In the genomic region with DNA sequence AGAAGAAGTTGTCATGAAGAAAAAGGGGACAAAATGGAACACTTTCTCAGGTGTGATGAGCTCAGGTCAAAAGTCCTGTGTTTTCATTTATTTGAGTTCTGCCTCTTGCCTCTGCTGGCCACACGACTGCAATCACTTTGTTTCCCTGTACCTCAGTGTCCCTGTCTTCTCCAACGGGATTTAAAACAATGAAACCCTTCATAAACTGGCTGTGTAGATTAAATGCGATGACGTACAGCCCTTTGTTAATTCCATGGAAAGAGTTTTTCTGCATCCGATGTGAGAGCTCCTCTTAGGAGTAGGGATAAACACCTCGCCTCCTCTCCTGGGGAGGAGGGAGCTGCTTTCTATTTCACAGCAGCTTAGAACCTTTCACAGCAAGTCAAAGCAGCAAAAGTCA, we compare ENCODE assay signal across 22 cellular contexts. TPM values are rescaled to one million over a fixed set of nuclear protein-coding genes. Genes with fewer than 3 reads are reported as not detected.
DNase-seq lines count a peak whose midpoint lies in the region; ATAC-seq, FAIRE-seq and TF ChIP-seq lines count a peak whose summit lies in the region.
"Had no signal": no experiment of that assay in that cellular context is flagged by ENCODE, and none has a peak within 500 bp of the region (broad histone marks: within the 10 kb centered on the region; RNA-seq: fewer than 3 reads in every experiment).

No MANE protein-coding gene starts in this region.

- no peaks in the 10 kb centered on the region for H3K27me3 ChIP-seq in MM.1S (replicated peaks; ENCODE audit: insufficient read depth, low read length)
- no peaks in the 10 kb centered on the region for H3K27me3 ChIP-seq in endothelial cell of umbilical vein (ENCODE audit: control insufficient read depth in 2 of 2, insufficient read depth in 2 of 2, low read length in 2 of 2)
- no peaks in the 10 kb centered on the region for H3K27me3 ChIP-seq in right lobe of liver
- no peaks in the 10 kb centered on the region for H3K27me3 ChIP-seq in prostate gland (replicated peaks; ENCODE audit: insufficient read depth)

- no peak for TF ChIP-seq CTCF in MM.1S (IDR thresholded peaks at IDR 0.05; ENCODE audit: low read length)
- TF ChIP-seq CTCF in endothelial cell of umbilical vein (IDR thresholded peaks at IDR 0.05; ENCODE audit: extremely low read depth in 1 of 2, insufficient read depth in 1 of 2, low read depth in 1 of 2, low read length in 2 of 2) = no peak
- no peak for TF ChIP-seq CTCF in right lobe of liver (IDR thresholded peaks at IDR 0.05)
- TF ChIP-seq CTCF in progenitor cell of endocrine pancreas (IDR thresholded peaks at IDR 0.05; ENCODE audit: unreplicated experiment) = no peak
- TF ChIP-seq CTCF in prostate gland (IDR thresholded peaks at IDR 0.05) = no peak

- peaks cover 37% of the 10 kb centered on the region for H3K4me1 Mint-ChIP-seq in progenitor cell of endocrine pancreas (ENCODE audit: low read depth)
- H3K4me1 Mint-ChIP-seq: CD8-positive, alpha-beta memory T cell had no signal

- H3K4me2 ChIP-seq in MM.1S (ENCODE audit: low read depth, low read length) = no peak overlapping the region
- peak overlapping the region; percentile 65 for H3K4me2 ChIP-seq in endothelial cell of umbilical vein (ENCODE audit: insufficient read depth, low read length)

- no peak overlapping the region for H3K4me3 Mint-ChIP-seq in progenitor cell of endocrine pancreas (ENCODE audit: low read depth)
- H3K4me3 Mint-ChIP-seq: CD8-positive, alpha-beta memory T cell had no signal

- H3K36me3 ChIP-seq in MM.1S (replicated peaks; ENCODE audit: insufficient read depth, low read length) (no peaks in the 10 kb centered on the region), endothelial cell of umbilical vein (ENCODE audit: control insufficient read depth in 2 of 2, extremely low read depth in 1 of 2, insufficient read depth in 2 of 2, low read length in 2 of 2) (no peaks in the 10 kb centered on the region), right lobe of liver (no peaks in the 10 kb centered on the region), prostate gland (no peaks in the 10 kb centered on the region)

- POLR2A ChIA-PET in endothelial cell of umbilical vein (lab: Charles Lee) = no interaction called here

- H3K4me1 ChIP-seq in MM.1S (ENCODE audit: low read length) (no peaks in the 10 kb centered on the region), endothelial cell of umbilical vein (ENCODE audit: control insufficient read depth, extremely low read depth, insufficient read depth, low read length) (peaks cover 30% of the 10 kb centered on the region), right lobe of liver (peaks cover 0 to 27% (median 10%) of the 10 kb centered on the region in 4 donors), prostate gland (replicated peaks) (no peaks in the 10 kb centered on the region)

- peak overlapping the region; percentile 75 for H3K27ac Mint-ChIP-seq in progenitor cell of endocrine pancreas
- H3K27ac Mint-ChIP-seq: CD8-positive, alpha-beta memory T cell had no signal

- H3K9me3 ChIP-seq in MM.1S (replicated peaks; ENCODE audit: insufficient read depth, low read length) (no peaks in the 10 kb centered on the region), endothelial cell of umbilical vein (replicated peaks; ENCODE audit: control insufficient read depth, insufficient read depth, low read length) (no peaks in the 10 kb centered on the region), right lobe of liver (no peaks in the 10 kb centered on the region), prostate gland (no peaks in the 10 kb centered on the region)

- H2AFZ ChIP-seq in MM.1S (ENCODE audit: low read length) = peak overlapping the region; percentile 18; the same call in 1 of the 2 replicates
- peak overlapping the region; percentile 57 for H2AFZ ChIP-seq in endothelial cell of umbilical vein (ENCODE audit: low read depth, low read length)

- ATAC-seq in right lobe of liver = peak; percentile 1 to 16 (median 3)
- ATAC-seq in GM19452 (IDR thresholded peaks at IDR 0.05; ENCODE audit: unreplicated experiment) = no peak

- no peak for DNase-seq in MM.1S
- peak; percentile 85 for DNase-seq in endothelial cell of umbilical vein (ENCODE audit: low read depth, low spot score)
- DNase-seq in right lobe of liver = no peak
- DNase-seq in progenitor cell of endocrine pancreas (ENCODE audit: low spot score, unreplicated experiment) = no peak
- DNase-seq in prostate gland (ENCODE audit: low spot score) = no peak
- no peak for DNase-seq in effector CD4-positive, alpha-beta T cell
- DNase-seq: 8988T; CD8-positive, alpha-beta memory T cell; GOT3; HCEC 1CT; KG1; NCI-H1092 treated with DMSO at 0.1 percent for 48 hours; NCI-H1436 treated with DMSO at 0.1 percent for 48 hours; NCI-H1930 had no signal

- no TSS peak for BruUV-seq in endothelial cell of umbilical vein (replicated peaks; lab: Mats Ljungman, UMichigan)

- no peaks in the 10 kb centered on the region for H3F3A ChIP-seq in MM.1S (ENCODE audit: insufficient read depth, low read length)

- TF ChIP-seq POLR2A in endothelial cell of umbilical vein (IDR thresholded peaks at IDR 0.05; ENCODE audit: low read depth, low read length) (no peak), right lobe of liver (IDR thresholded peaks at IDR 0.05) (no peak), prostate gland (IDR thresholded peaks at IDR 0.05) (no peak)

- no peaks in the 10 kb centered on the region for H3K9me3 Mint-ChIP-seq in progenitor cell of endocrine pancreas (ENCODE audit: low read depth)

- no peaks in the 10 kb centered on the region for H3K27me3 Mint-ChIP-seq in progenitor cell of endocrine pancreas

- H3K9me2 ChIP-seq in MM.1S (replicated peaks; ENCODE audit: insufficient read depth, low read length) = no peaks in the 10 kb centered on the region

- H3K9ac ChIP-seq in MM.1S (ENCODE audit: low read length) (no peak overlapping the region), endothelial cell of umbilical vein (replicated peaks; ENCODE audit: extremely low read depth, insufficient read depth, low read length) (peak overlapping the region; percentile 65)

- no peak for FAIRE-seq in endothelial cell of umbilical vein (lab: Jason Lieb, UNC)
- FAIRE-seq: G401.6, GM12892 had no signal

- no peaks in the 10 kb centered on the region for H3K79me2 ChIP-seq in MM.1S (ENCODE audit: low read length)
- no peaks in the 10 kb centered on the region for H3K79me2 ChIP-seq in endothelial cell of umbilical vein (ENCODE audit: control insufficient read depth, insufficient read depth, low read length)

- H3K9me1 ChIP-seq in endothelial cell of umbilical vein (replicated peaks; ENCODE audit: control insufficient read depth, extremely low read depth, insufficient read depth, low read length) = no peaks in the 10 kb centered on the region

- no peaks in the 10 kb centered on the region for H3K36me3 Mint-ChIP-seq in progenitor cell of endocrine pancreas (ENCODE audit: insufficient read depth)

- CTCF ChIA-PET in endothelial cell of umbilical vein (lab: Charles Lee) = interaction anchor here (0.6 to 2.5 kb wide), 4 partner anchors 9 to 90 kb away, joined by 3 to 7 read pairs (median 4); no protein-coding TSS in a partner anchor

- H3K27ac ChIP-seq in MM.1S (ENCODE audit: low read length) = no peak overlapping the region
- H3K27ac ChIP-seq in endothelial cell of umbilical vein (ENCODE audit: insufficient read depth, low read depth, low read length) = peak overlapping the region; percentile 92
- H3K27ac ChIP-seq in right lobe of liver = peak overlapping the region; percentile 68 to 84 (median 83)
- no peak overlapping the region for H3K27ac ChIP-seq in prostate gland
- H3K27ac ChIP-seq: C4-2B, HL-60 had no signal

- H4K20me1 ChIP-seq in MM.1S (ENCODE audit: insufficient read depth, low read length) (no peaks in the 10 kb centered on the region), endothelial cell of umbilical vein (replicated peaks; ENCODE audit: control insufficient read depth, extremely low read depth, insufficient read depth, low read length) (no peaks in the 10 kb centered on the region)

- 30% methylated on average over 5 of the region's 6 CpGs for WGBS in right lobe of liver (ENCODE audit: insufficient coverage, low coverage, low lambda C conversion rate, missing lambda C conversion rate)
- WGBS in prostate gland = 75% methylated on average over 6 of the region's 6 CpGs

- H3K4me3 ChIP-seq in MM.1S (ENCODE audit: low read length) = no peak overlapping the region
- peak overlapping the region in 1 of 3 experiments; percentile 13 for H3K4me3 ChIP-seq in endothelial cell of umbilical vein (replicated peaks in 1 of 3; ENCODE audit: insufficient read depth in 1 of 3, low read depth in 1 of 3, low read length in 3 of 3)
- peak overlapping the region in 2 of 3 donors; percentile 24 to 37 for H3K4me3 ChIP-seq in right lobe of liver
- H3K4me3 ChIP-seq in prostate gland = no peak overlapping the region

- dilution Hi-C loops in endothelial cell of umbilical vein (cut with MboI; ENCODE audit: extremely low pct_ligation_motif_present, low sequenced_read_pairs) = no loop called here

- intact Hi-C loops in endothelial cell of umbilical vein (cut with micrococcal nuclease) (no loop called here), right lobe of liver (cut with DNase I) (no loop called here), prostate gland (cut with DNase I) (no loop called here)

TF ChIP-seq in endothelial cell of umbilical vein, 7 proteins besides CTCF, POLR2A, EP300 and RAD21 (continues in another document):
- TF ChIP-seq JUN (IDR thresholded peaks at IDR 0.05; ENCODE audit: borderline replicate concordance, insufficient read depth, insufficient read length, low read depth) = no peak
- no peak for TF ChIP-seq MYC (IDR thresholded peaks at IDR 0.05; ENCODE audit: low read depth, low read length)
- TF ChIP-seq EZH2 (IDR thresholded peaks at IDR 0.05; ENCODE audit: borderline replicate concordance, low read depth, low read length, severe bottlenecking) = no peak
- TF ChIP-seq POLR2AphosphoS5 (IDR thresholded peaks at IDR 0.05; ENCODE audit: insufficient read depth, low read depth, low read length) = no peak
- no peak for TF ChIP-seq GATA2 (IDR thresholded peaks at IDR 0.05; ENCODE audit: insufficient read depth, insufficient read length, low read depth, low read length)
- TF ChIP-seq, protein P1, sequence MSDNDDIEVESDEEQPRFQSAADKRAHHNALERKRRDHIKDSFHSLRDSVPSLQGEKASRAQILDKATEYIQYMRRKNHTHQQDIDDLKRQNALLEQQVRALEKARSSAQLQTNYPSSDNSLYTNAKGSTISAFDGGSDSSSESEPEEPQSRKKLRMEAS (IDR thresholded peaks at IDR 0.05; ENCODE audit: insufficient read depth, insufficient read length) = no peak

RNA-seq across cellular contexts. Expression of a gene that starts 51.5 kb away (rescaled TPM):
- not detected in 2 replicates for total RNA-seq in endothelial cell of umbilical vein
- polyA plus RNA-seq in endothelial cell of umbilical vein = not detected in 2 replicates
- polyA plus RNA-seq in endothelial cell of umbilical vein (2011; cell fraction: cytosol; rRNA removed) = not detected in 2 replicates
- polyA plus RNA-seq in endothelial cell of umbilical vein (2011; cell fraction: nucleus; rRNA removed) = not detected in 2 replicates
- polyA plus RNA-seq in endothelial cell of umbilical vein (2012) = not detected in 2 replicates
- polyA minus RNA-seq in endothelial cell of umbilical vein = not detected in 2 replicates
- polyA minus RNA-seq in endothelial cell of umbilical vein (2011; cell fraction: cytosol; rRNA and poly(A)+ RNA removed) = not detected
- not detected in 2 replicates for polyA minus RNA-seq in endothelial cell of umbilical vein (2011; cell fraction: nucleus; rRNA and poly(A)+ RNA removed)
- not detected for total RNA-seq in right lobe of liver
- 5.3 and 5.5 TPM in 2 replicates for total RNA-seq in progenitor cell of endocrine pancreas
- total RNA-seq in prostate gland = 1 to 10 TPM in 1 of 2 donors, not detected in 1; 1.1 TPM
- total RNA-seq: CD8-positive, alpha-beta memory T cell; Daoy; HT-29; NCI-H460 had no signal
- polyA plus RNA-seq: CD8-positive, alpha-beta memory T cell had no signal

Comparison
In these comparisons a context has a peak if more than half of its experiments do, and no peak if none do; other contexts are left out.
1. H3K27ac ChIP-seq: peak in endothelial cell of umbilical vein (single experiment) and right lobe of liver (3 of 3); none in MM.1S (single experiment) and prostate gland (0 of 2).
2. H3K4me3 ChIP-seq: peak in right lobe of liver (2 of 3); none in MM.1S (single experiment) and prostate gland (0 of 2).